In genomic region chr14:74593241-74593985, GRCh38 we compare ENCODE assay signal across 9 cellular contexts. TPM values are rescaled to one million over a fixed set of nuclear protein-coding genes. Genes with fewer than 3 reads are reported as not detected.
DNase-seq lines count a peak whose midpoint lies in the region; ATAC-seq and TF ChIP-seq lines count a peak whose summit lies in the region.
"Had no signal": no experiment of that assay in that cellular context is flagged by ENCODE, and none has a peak within 500 bp of the region (broad histone marks: within the 10 kb centered on the region; RNA-seq: fewer than 3 reads in every experiment).

No MANE protein-coding gene starts in this region.

- intact Hi-C loops in ascending aorta (cut with DNase I) = loop anchor here (10.0 kb wide), 1 partner anchor 1391 kb away; the partner anchor contains the start of genes IFT43 and TGFB3

- H3K9ac ChIP-seq in skeletal muscle tissue (ENCODE audit: low read depth in 1 of 3, low read length in 3 of 3) = no peak overlapping the region

- CTCF ChIA-PET in WTC11 (lab: Charles Lee) = interaction anchor here (1.1 to 2.1 kb wide), 4 partner anchors 16 to 85 kb away, joined by 4 to 6 read pairs (median 4); partner anchors contain the start of gene LTBP2

- H3K27me3 ChIP-seq in ascending aorta = no peaks in the 10 kb centered on the region
- H3K27me3 ChIP-seq in skeletal muscle tissue (ENCODE audit: control insufficient read depth in 3 of 3, insufficient read depth in 3 of 3, low read length in 3 of 3) = no peaks in the 10 kb centered on the region

- H3K4me3 ChIP-seq in ascending aorta (no peak overlapping the region), skeletal muscle tissue (ENCODE audit: low read length in 3 of 3) (peak overlapping the region in 1 of 3 donors; percentile 27)

- H3K36me3 ChIP-seq in ascending aorta (no peaks in the 10 kb centered on the region), skeletal muscle tissue (ENCODE audit: control insufficient read depth in 3 of 3, insufficient read depth in 3 of 3, low read length in 3 of 3) (no peaks in the 10 kb centered on the region)

- no peaks in the 10 kb centered on the region for H3K9me3 Mint-ChIP-seq in WTC11

- POLR2A ChIA-PET in WTC11 (lab: Charles Lee) = no interaction called here

- no peaks in the 10 kb centered on the region for H3K27me3 Mint-ChIP-seq in WTC11 (ENCODE audit: low read depth)

- peak; percentile 46 for DNase-seq in EH (ENCODE audit: low read depth)
- DNase-seq in ascending aorta (ENCODE audit: low spot score in 2 of 2) = no peak
- peak; percentile 50 for DNase-seq in hepatic stellate cell (ENCODE audit: low spot score)
- DNase-seq in NCI-H524 treated with DMSO at 0.1 percent for 48 hours (lab: John Stamatoyannopoulos, UW) = no peak
- no peak for DNase-seq in NCI-H226
- DNase-seq in WTC11 (ENCODE audit: low spot score) = no peak

- H3K4me3 Mint-ChIP-seq in WTC11 = no peak overlapping the region
- H3K4me3 Mint-ChIP-seq: brain had no signal

- ATAC-seq in GM21529 (IDR thresholded peaks at IDR 0.05; ENCODE audit: unreplicated experiment) (no peak), WTC11 (no peak)

- H3K27ac ChIP-seq in ascending aorta (peak overlapping the region; percentile 91 to 94), skeletal muscle tissue (ENCODE audit: low read depth, low read length) (peak overlapping the region; percentile 72)

- no peaks in the 10 kb centered on the region for H3K36me3 Mint-ChIP-seq in WTC11
- H3K36me3 Mint-ChIP-seq: brain had no signal

- H3K4me1 ChIP-seq in ascending aorta = peaks cover 41 to 74% of the 10 kb centered on the region in 2 donors
- H3K4me1 ChIP-seq in skeletal muscle tissue (ENCODE audit: control insufficient read depth in 3 of 3, insufficient read depth in 3 of 3, low read length in 3 of 3) = peaks cover 49 to 59% (median 57%) of the 10 kb centered on the region in 3 donors

- no peaks in the 10 kb centered on the region for H3K4me1 Mint-ChIP-seq in WTC11

- TF ChIP-seq CTCF in ascending aorta (IDR thresholded peaks at IDR 0.05) (no peak), WTC11 (IDR thresholded peaks at IDR 0.05) (no peak)

- no peaks in the 10 kb centered on the region for H3K9me3 ChIP-seq in ascending aorta
- no peaks in the 10 kb centered on the region for H3K9me3 ChIP-seq in skeletal muscle tissue (ENCODE audit: control insufficient read depth in 3 of 3, low read length in 3 of 3)

- H3K27ac Mint-ChIP-seq in WTC11 = no peak overlapping the region

TF ChIP-seq in WTC11, 78 proteins besides CTCF, POLR2A, EP300 and RAD21 (continues in another document):
- TF ChIP-seq MLX (CRISPR knock-in tag; IDR thresholded peaks at IDR 0.05) = no peak
- no peak for TF ChIP-seq ZNF512 (CRISPR knock-in tag; IDR thresholded peaks at IDR 0.05; ENCODE audit: borderline replicate concordance)
- no peak for TF ChIP-seq ZNF121 (CRISPR knock-in tag; IDR thresholded peaks at IDR 0.05)
- TF ChIP-seq ETV6 (CRISPR knock-in tag; IDR thresholded peaks at IDR 0.05) = no peak
- no peak for TF ChIP-seq ZNF425 (CRISPR knock-in tag; conservative IDR thresholded peaks at IDR 0.05)
- TF ChIP-seq ZNF423 (CRISPR knock-in tag; IDR thresholded peaks at IDR 0.05) = no peak
- TF ChIP-seq NR3C1 (CRISPR knock-in tag; conservative IDR thresholded peaks at IDR 0.05; ENCODE audit: low read depth) = no peak
- TF ChIP-seq ZSCAN18 (CRISPR knock-in tag; IDR thresholded peaks at IDR 0.05) = no peak
- TF ChIP-seq MAX (CRISPR knock-in tag; IDR thresholded peaks at IDR 0.05) = no peak
- no peak for TF ChIP-seq RELA (CRISPR knock-in tag; IDR thresholded peaks at IDR 0.05; ENCODE audit: borderline replicate concordance)
- TF ChIP-seq ESRRA (CRISPR knock-in tag; IDR thresholded peaks at IDR 0.05; ENCODE audit: borderline replicate concordance) = no peak
- TF ChIP-seq ARID4B (CRISPR knock-in tag; IDR thresholded peaks at IDR 0.05; ENCODE audit: borderline replicate concordance) = no peak

RNA-seq across cellular contexts. Expression of gene LTBP2, which starts 18.6 kb away (rescaled TPM):
- total RNA-seq in ascending aorta (383 TPM), skeletal muscle tissue (12.0 TPM), WTC11 (2021) (1.2 TPM in 3 replicates)

Comparison
In these comparisons a context has a peak if more than half of its experiments do, and no peak if none do; other contexts are left out.
1. DNase-seq: peak in EH (single experiment) and hepatic stellate cell (single experiment); none in ascending aorta (0 of 2), NCI-H524 treated with DMSO at 0.1 percent for 48 hours (single experiment), NCI-H226 (single experiment) and WTC11 (single experiment).
2. RNA of gene LTBP2, which starts 18.6 kb away (total RNA-seq): 383 TPM in ascending aorta (single experiment); 12.0 TPM in skeletal muscle tissue (single experiment) and 1.2 TPM in WTC11; every median in the first group is over 10 times any median in the second.